11 cellular contexts compared by ENCODE assay signal in genomic region chr7:24828871-24829661, GRCh38.
A peak's percentile ranks its signal among the peaks of the same experiment; 100 is the strongest.
DNase-seq lines count a peak whose midpoint lies in the region; ATAC-seq and TF ChIP-seq lines count a peak whose summit lies in the region.
"Had no signal": no experiment of that assay in that cellular context is flagged by ENCODE, and none has a peak within 500 bp of the region (broad histone marks: within the 10 kb centered on the region; RNA-seq: fewer than 3 reads in every experiment).

No MANE protein-coding gene starts in this region.

- POLR2A ChIA-PET in Caco-2 (lab: Charles Lee), result no interaction called here

- no peak overlapping the region for H3K18ac ChIP-seq in neuronal stem cell (ENCODE audit: low read length)

- H3K27me3 ChIP-seq in Caco-2 (replicated peaks; ENCODE audit: control insufficient read depth, insufficient read depth, low read length) (no peaks in the 10 kb centered on the region), neuronal stem cell (ENCODE audit: control insufficient read depth in 3 of 3, insufficient read depth in 3 of 3, low read depth in 1 of 3, low read length in 3 of 3) (no peaks in the 10 kb centered on the region)

- no peak overlapping the region for H2BK15ac ChIP-seq in neuronal stem cell (ENCODE audit: low read length)

- no peak overlapping the region for H2BK12ac ChIP-seq in neuronal stem cell (ENCODE audit: low read length)

- intact Hi-C loops in Caco-2 (cut with micrococcal nuclease; ENCODE audit: unreplicated experiment), result no loop called here

- H3K4me1 Mint-ChIP-seq in Caco-2 (ENCODE audit: low read depth, unreplicated experiment), result peaks cover 38% of the 10 kb centered on the region
- peaks cover 47% of the 10 kb centered on the region for H3K4me1 Mint-ChIP-seq in central memory CD8-positive, alpha-beta T cell

- H3K27ac ChIP-seq in mesodermal cell (ENCODE audit: low read depth, low read length, severe bottlenecking), result peak overlapping the region; percentile 53
- no peak overlapping the region for H3K27ac ChIP-seq in neuronal stem cell (replicated peaks; ENCODE audit: low read length)

- no peak overlapping the region for H3K9ac ChIP-seq in neuronal stem cell (ENCODE audit: low read depth, low read length, poor library complexity)

- DNase-seq in Caco-2 (peak; percentile 37 to 75), NCI-H2081 treated with DMSO at 0.1 percent for 48 hours (lab: John Stamatoyannopoulos, UW) (peak; percentile 75), DMS153 (lab: John Stamatoyannopoulos, UW) (no peak), COLO829 (ENCODE audit: low spot score) (no peak), DMS 273 treated with DMSO at 0.1 percent for 48 hours (lab: John Stamatoyannopoulos, UW) (no peak), neuronal stem cell (ENCODE audit: low spot score) (no peak)
- DNase-seq in central memory CD8-positive, alpha-beta T cell (ENCODE audit: low spot score in 2 of 2), result no peak
- DNase-seq: activated CD4-positive, CD25-positive, alpha-beta regulatory T cell treated with anti-CD3 and anti-CD28 coated beads, Interleukin-2, amount 50 U/mL, for 72 hours; DMS79 treated with DMSO at 0.1 percent for 48 hours; retina had no signal

- H2AFZ ChIP-seq in neuronal stem cell (ENCODE audit: low read length), result no peak overlapping the region

- no TSS peak for BruUV-seq in Caco-2 (replicated peaks; lab: Mats Ljungman, UMichigan)

- no peak for TF ChIP-seq CTCF in Caco-2 (IDR thresholded peaks at IDR 0.05; ENCODE audit: insufficient read depth in 1 of 2, low read depth in 1 of 2, low read length in 1 of 2, severe bottlenecking in 1 of 2, unreplicated experiment in 1 of 2)

- H3K36me3 ChIP-seq in Caco-2 (ENCODE audit: control insufficient read depth, insufficient read depth, low read length), result no peaks in the 10 kb centered on the region; the same call in 1 of the 2 replicates
- H3K36me3 ChIP-seq in mesodermal cell (ENCODE audit: control insufficient read depth, insufficient read depth, low read length), result peaks cover 27% of the 10 kb centered on the region
- peaks cover 0 to 94% of the 10 kb centered on the region in 2 donors for H3K36me3 ChIP-seq in neuronal stem cell (replicated peaks in 1 of 2; ENCODE audit: control insufficient read depth in 2 of 2, insufficient read depth in 2 of 2, low read length in 2 of 2)

- no CpG with 5 or more reads among the region's 1 CpG for WGBS in mesodermal cell (ENCODE audit: insufficient coverage in 2 of 2), 2 experiments
- no CpG with 5 or more reads among the region's 1 CpG for WGBS in neuronal stem cell (ENCODE audit: extremely low coverage in 2 of 2, insufficient read length in 2 of 2, insufficient replicate concordance in 1 of 2), 2 donors

- no peak for ATAC-seq in central memory CD8-positive, alpha-beta T cell (replicated peaks; ENCODE audit: extremely low read depth, poor library complexity, severe bottlenecking)

- H2BK120ac ChIP-seq in neuronal stem cell (ENCODE audit: low read depth, low read length), result no peak overlapping the region

- H3K4me2 ChIP-seq in neuronal stem cell (ENCODE audit: insufficient read depth, low read length, poor library complexity, severe bottlenecking), result no peak overlapping the region

- no peaks in the 10 kb centered on the region for H3K9me3 Mint-ChIP-seq in Caco-2 (ENCODE audit: unreplicated experiment)
- H3K9me3 Mint-ChIP-seq in central memory CD8-positive, alpha-beta T cell, result no peaks in the 10 kb centered on the region

- H3K4ac ChIP-seq in neuronal stem cell (ENCODE audit: low read length), result no peak overlapping the region

- H3K23ac ChIP-seq in neuronal stem cell (ENCODE audit: low read depth, low read length, poor library complexity), result no peak overlapping the region

- H2BK5ac ChIP-seq in neuronal stem cell (ENCODE audit: low read length), result no peak overlapping the region

- no peaks in the 10 kb centered on the region for H3K79me1 ChIP-seq in neuronal stem cell (ENCODE audit: low read depth, low read length)

- H3K4me3 ChIP-seq in Caco-2 (ENCODE audit: low read depth, low read length) (no peak overlapping the region), mesodermal cell (ENCODE audit: extremely low read depth, insufficient read depth, low read length, poor library complexity, severe bottlenecking) (no peak overlapping the region), neuronal stem cell (ENCODE audit: low read length in 2 of 2) (no peak overlapping the region)

- peak overlapping the region; percentile 15 for H3K27ac Mint-ChIP-seq in Caco-2 (ENCODE audit: unreplicated experiment)
- peak overlapping the region; percentile 22 for H3K27ac Mint-ChIP-seq in central memory CD8-positive, alpha-beta T cell (ENCODE audit: low read depth)

- H3K27me3 Mint-ChIP-seq in Caco-2 (ENCODE audit: insufficient read depth, unreplicated experiment), result no peaks in the 10 kb centered on the region
- no peaks in the 10 kb centered on the region for H3K27me3 Mint-ChIP-seq in central memory CD8-positive, alpha-beta T cell

- H4K91ac ChIP-seq in neuronal stem cell (ENCODE audit: low read depth, low read length, poor library complexity), result no peak overlapping the region

- H3K36me3 Mint-ChIP-seq in Caco-2 (ENCODE audit: insufficient read depth, unreplicated experiment), result peaks cover 29% of the 10 kb centered on the region
- H3K36me3 Mint-ChIP-seq in central memory CD8-positive, alpha-beta T cell (ENCODE audit: insufficient read depth), result peaks cover 26% of the 10 kb centered on the region

- H3K4me1 ChIP-seq in Caco-2, result peaks cover 72% of the 10 kb centered on the region
- H3K4me1 ChIP-seq in mesodermal cell (ENCODE audit: control insufficient read depth, insufficient read depth, low read length, poor library complexity, severe bottlenecking), result peaks cover 49% of the 10 kb centered on the region
- H3K4me1 ChIP-seq in neuronal stem cell (ENCODE audit: control insufficient read depth in 2 of 2, insufficient read depth in 1 of 2, low read depth in 1 of 2, low read length in 2 of 2), result peaks cover 2 to 8% of the 10 kb centered on the region in 2 donors

- CTCF ChIA-PET in Caco-2 (lab: Charles Lee), result interaction anchor here (1.1 kb wide), 1 partner anchor 153 kb away, joined by 4 read pairs; no protein-coding TSS in a partner anchor

- peak overlapping the region; percentile 28 for H3K4me3 Mint-ChIP-seq in Caco-2 (ENCODE audit: unreplicated experiment)
- H3K4me3 Mint-ChIP-seq in central memory CD8-positive, alpha-beta T cell, result no peak overlapping the region

- no peak overlapping the region for H3K14ac ChIP-seq in neuronal stem cell (ENCODE audit: low read length)

- H4K8ac ChIP-seq in neuronal stem cell (ENCODE audit: low read depth, low read length), result no peak overlapping the region

- no peak overlapping the region for H2AK5ac ChIP-seq in neuronal stem cell (ENCODE audit: low read depth, low read length)

- no peaks in the 10 kb centered on the region for H3K9me3 ChIP-seq in Caco-2
- H3K9me3 ChIP-seq in mesodermal cell (ENCODE audit: control insufficient read depth, low read length), result no peaks in the 10 kb centered on the region
- H3K9me3 ChIP-seq in neuronal stem cell (replicated peaks in 1 of 2; ENCODE audit: control insufficient read depth in 2 of 2, insufficient read depth in 1 of 2, low read depth in 1 of 2, low read length in 2 of 2), result no peaks in the 10 kb centered on the region

Comparison
In these comparisons a context has a peak if more than half of its experiments do, and no peak if none do; other contexts are left out.
1. DNase-seq: peak in Caco-2 (2 of 2) and NCI-H2081 treated with DMSO at 0.1 percent for 48 hours (single experiment); none in central memory CD8-positive, alpha-beta T cell (0 of 2), DMS153 (single experiment), COLO829 (single experiment), DMS 273 treated with DMSO at 0.1 percent for 48 hours (single experiment) and neuronal stem cell (single experiment).